ENCODE assay signal across 10 cellular contexts in the genomic region with DNA sequence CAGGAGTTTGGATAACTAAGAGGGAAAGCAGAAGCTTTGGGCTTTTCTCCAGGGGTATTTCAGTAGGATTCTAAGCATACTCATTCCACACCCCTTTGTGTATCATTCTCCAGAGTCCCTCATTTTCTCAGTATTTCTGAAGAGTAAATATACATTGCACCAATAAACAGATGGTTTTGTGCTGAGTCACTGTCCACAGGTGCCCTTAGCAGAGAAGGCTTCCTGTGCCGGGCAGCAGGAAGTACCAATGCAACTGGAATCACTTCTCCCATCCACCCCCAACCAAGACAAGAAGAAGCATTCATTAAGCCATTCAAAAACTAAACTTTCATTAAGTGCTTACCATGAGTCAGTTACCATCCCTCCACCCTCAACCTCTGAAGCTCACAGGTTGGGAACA. TPM values are rescaled to one million over a fixed set of nuclear protein-coding genes. Genes with fewer than 3 reads are reported as not detected.
DNase-seq lines count a peak whose midpoint lies in the region; ATAC-seq, FAIRE-seq and TF ChIP-seq lines count a peak whose summit lies in the region.
"Had no signal": no experiment of that assay in that cellular context is flagged by ENCODE, and none has a peak within 500 bp of the region (broad histone marks: within the 10 kb centered on the region; RNA-seq: fewer than 3 reads in every experiment).

No MANE protein-coding gene starts in this region.

- POLR2A ChIA-PET in SK-N-SH (lab: Yijun Ruan, JAX) (no interaction called here), endothelial cell of umbilical vein (lab: Charles Lee) (no interaction called here)
- POLR2A ChIA-PET in CD4-positive, alpha-beta memory T cell (lab: Charles Lee; ENCODE audit: partially characterized antibody) = no interaction called here

- H3K4me1 ChIP-seq in SK-N-SH (ENCODE audit: control insufficient read depth in 1 of 2, insufficient read depth in 2 of 2, low read depth in 1 of 2, low read length in 1 of 2) (peaks cover 6 to 8% of the 10 kb centered on the region in 2 experiments; a peak in 2 of 4 replicates), endothelial cell of umbilical vein (ENCODE audit: control insufficient read depth, extremely low read depth, insufficient read depth, low read length) (peaks cover 26% of the 10 kb centered on the region)
- H3K4me1 ChIP-seq in CD4-positive, alpha-beta memory T cell (ENCODE audit: insufficient read depth, low read length) = no peaks in the 10 kb centered on the region

- H4K20me1 ChIP-seq in SK-N-SH (ENCODE audit: insufficient read depth) (no peaks in the 10 kb centered on the region), endothelial cell of umbilical vein (replicated peaks; ENCODE audit: control insufficient read depth, extremely low read depth, insufficient read depth, low read length) (no peaks in the 10 kb centered on the region)

- no peak for DNase-seq in SK-N-SH
- DNase-seq in NCI-H748 (lab: John Stamatoyannopoulos, UW; ENCODE audit: unreplicated experiment) = peak; percentile 73
- DNase-seq in endothelial cell of umbilical vein (ENCODE audit: low read depth, low spot score) = peak; percentile 72
- no peak for DNase-seq in NCI-H82 (lab: John Stamatoyannopoulos, UW)
- DNase-seq in CD4-positive, alpha-beta memory T cell = no peak
- DNase-seq: activated CD4-positive, alpha-beta T cell treated with anti-CD3 and anti-CD28 coated beads for 4 hours; CD8-positive, alpha-beta T cell had no signal

- no peak overlapping the region for H3K27ac Mint-ChIP-seq in CD4-positive, alpha-beta memory T cell
- H3K27ac Mint-ChIP-seq: CD8-positive, alpha-beta T cell had no signal

- H3K9me3 ChIP-seq in SK-N-SH = no peaks in the 10 kb centered on the region
- H3K9me3 ChIP-seq in endothelial cell of umbilical vein (replicated peaks; ENCODE audit: control insufficient read depth, insufficient read depth, low read length) = no peaks in the 10 kb centered on the region
- H3K9me3 ChIP-seq in CD4-positive, alpha-beta memory T cell (ENCODE audit: control insufficient read depth in 1 of 2, low read length in 2 of 2) = no peaks in the 10 kb centered on the region

- TF ChIP-seq CTCF in SK-N-SH (IDR thresholded peaks at IDR 0.05) (no peak), endothelial cell of umbilical vein (IDR thresholded peaks at IDR 0.05; ENCODE audit: extremely low read depth in 1 of 2, insufficient read depth in 1 of 2, low read depth in 1 of 2, low read length in 2 of 2) (no peak)

- H3K27ac ChIP-seq in SK-N-SH (ENCODE audit: low read depth in 2 of 2, low read length in 1 of 2) (no peak overlapping the region), endothelial cell of umbilical vein (ENCODE audit: insufficient read depth, low read depth, low read length) (peak overlapping the region; percentile 53)
- no peak overlapping the region for H3K27ac ChIP-seq in CD4-positive, alpha-beta memory T cell (ENCODE audit: low read depth, low read length)

- no peaks in the 10 kb centered on the region for H3K9me2 ChIP-seq in SK-N-SH

- BruUV-seq in endothelial cell of umbilical vein (replicated peaks; lab: Mats Ljungman, UMichigan) = no TSS peak

- peaks cover 10% of the 10 kb centered on the region; the same call in 1 of the 2 replicates for H3K79me2 ChIP-seq in SK-N-SH (ENCODE audit: insufficient read depth)
- peaks cover 2% of the 10 kb centered on the region for H3K79me2 ChIP-seq in endothelial cell of umbilical vein (ENCODE audit: control insufficient read depth, insufficient read depth, low read length)

- CTCF ChIA-PET in SK-N-SH (lab: Yijun Ruan, JAX) (interaction anchor here (0.9 kb wide), 1 partner anchor 29 kb away, joined by 3 read pairs; no protein-coding TSS in a partner anchor), endothelial cell of umbilical vein (lab: Charles Lee) (no interaction called here)
- CTCF ChIA-PET in CD4-positive, alpha-beta memory T cell (lab: Charles Lee; ENCODE audit: partially characterized antibody) = no interaction called here

- H3F3A ChIP-seq in SK-N-SH (replicated peaks; ENCODE audit: insufficient read depth) = no peaks in the 10 kb centered on the region

- H3K27me3 ChIP-seq in SK-N-SH (ENCODE audit: insufficient read depth) = no peaks in the 10 kb centered on the region
- no peaks in the 10 kb centered on the region for H3K27me3 ChIP-seq in endothelial cell of umbilical vein (ENCODE audit: control insufficient read depth in 2 of 2, insufficient read depth in 2 of 2, low read length in 2 of 2)
- H3K27me3 ChIP-seq in CD4-positive, alpha-beta memory T cell (ENCODE audit: insufficient read depth, low read length) = peaks cover 5% of the 10 kb centered on the region

- no peak overlapping the region for H2AFZ ChIP-seq in SK-N-SH (ENCODE audit: low read depth)
- peak overlapping the region; percentile 52 for H2AFZ ChIP-seq in endothelial cell of umbilical vein (ENCODE audit: low read depth, low read length)

- H3K36me3 ChIP-seq in SK-N-SH (replicated peaks in 1 of 2; ENCODE audit: control insufficient read depth in 1 of 2, insufficient read depth in 2 of 2, low read length in 1 of 2) (no peaks in the 10 kb centered on the region), endothelial cell of umbilical vein (ENCODE audit: control insufficient read depth in 2 of 2, extremely low read depth in 1 of 2, insufficient read depth in 2 of 2, low read length in 2 of 2) (no peaks in the 10 kb centered on the region)
- no peaks in the 10 kb centered on the region for H3K36me3 ChIP-seq in CD4-positive, alpha-beta memory T cell (ENCODE audit: insufficient read depth, low read length)

- H3K9ac ChIP-seq in SK-N-SH (no peak overlapping the region), endothelial cell of umbilical vein (replicated peaks; ENCODE audit: extremely low read depth, insufficient read depth, low read length) (peak overlapping the region; percentile 30)

- no peak for TF ChIP-seq RAD21 in SK-N-SH (IDR thresholded peaks at IDR 0.05; ENCODE audit: low read length)

- no peak for TF ChIP-seq EP300 in SK-N-SH (IDR thresholded peaks at IDR 0.05; ENCODE audit: borderline replicate concordance in 1 of 2, low read depth in 1 of 2, low read length in 1 of 2)

- H3K4me3 ChIP-seq in SK-N-SH (ENCODE audit: low read depth in 2 of 2, low read length in 1 of 2) (no peak overlapping the region), endothelial cell of umbilical vein (replicated peaks in 1 of 3; ENCODE audit: insufficient read depth in 1 of 3, low read depth in 1 of 3, low read length in 3 of 3) (no peak overlapping the region)
- H3K4me3 ChIP-seq in CD4-positive, alpha-beta memory T cell (ENCODE audit: low read length in 2 of 2) = no peak overlapping the region

- peaks cover 5 to 8% (median 5%) of the 10 kb centered on the region in 4 donors for H3K4me1 Mint-ChIP-seq in CD4-positive, alpha-beta memory T cell

- no peaks in the 10 kb centered on the region for H3K9me3 Mint-ChIP-seq in CD4-positive, alpha-beta memory T cell
- H3K9me3 Mint-ChIP-seq: CD8-positive, alpha-beta T cell had no signal

- intact Hi-C loops in endothelial cell of umbilical vein (cut with micrococcal nuclease) = loop anchor here (1.0 to 2.0 kb wide), 3 partner anchors 29 to 197 kb away; a partner anchor contains a TSS
- intact Hi-C loops in CD4-positive, alpha-beta memory T cell (cut with micrococcal nuclease) = no loop called here

- H3K27me3 Mint-ChIP-seq in CD4-positive, alpha-beta memory T cell = peaks cover 21 to 41% of the 10 kb centered on the region in 2 donors

- no peak; the same call in 2 of the 3 replicates for ATAC-seq in SK-N-SH treated with all-trans-retinoic acid at 6 μM for 48 hours
- ATAC-seq in GM18861 (IDR thresholded peaks at IDR 0.05; ENCODE audit: unreplicated experiment) = no peak
- no peak for ATAC-seq in GM21723 (IDR thresholded peaks at IDR 0.05; ENCODE audit: unreplicated experiment)
- ATAC-seq: CD8-positive, alpha-beta T cell had no signal

- no peak for TF ChIP-seq POLR2A in endothelial cell of umbilical vein (IDR thresholded peaks at IDR 0.05; ENCODE audit: low read depth, low read length)

- dilution Hi-C loops in endothelial cell of umbilical vein (cut with MboI; ENCODE audit: extremely low pct_ligation_motif_present, low sequenced_read_pairs) = no loop called here

- WGBS in SK-N-SH (ENCODE audit: low lambda C conversion rate) = 25% methylated on average over 1 of the region's 1 CpG

- H3K4me3 Mint-ChIP-seq in CD4-positive, alpha-beta memory T cell = no peak overlapping the region
- H3K4me3 Mint-ChIP-seq: CD8-positive, alpha-beta T cell had no signal

- no peaks in the 10 kb centered on the region for H3K9me1 ChIP-seq in endothelial cell of umbilical vein (replicated peaks; ENCODE audit: control insufficient read depth, extremely low read depth, insufficient read depth, low read length)

- H3K36me3 Mint-ChIP-seq in CD4-positive, alpha-beta memory T cell = no peaks in the 10 kb centered on the region
- H3K36me3 Mint-ChIP-seq: CD8-positive, alpha-beta T cell had no signal

- H3K4me2 ChIP-seq in SK-N-SH (peak overlapping the region; percentile 38; the same call in 1 of the 2 replicates), endothelial cell of umbilical vein (ENCODE audit: insufficient read depth, low read length) (peak overlapping the region; percentile 65)

- FAIRE-seq in endothelial cell of umbilical vein (lab: Jason Lieb, UNC) = peak; percentile 83

RNA-seq across cellular contexts. Expression of a gene that starts 3.6 kb away (rescaled TPM):
- polyA plus RNA-seq in SK-N-SH (2012; rRNA removed) (6.6 and 7.1 TPM in 2 replicates), endothelial cell of umbilical vein (21.3 and 24.8 TPM in 2 replicates)
- 4.7 and 5.3 TPM in 2 replicates for polyA plus RNA-seq in SK-N-SH (2012; cell fraction: cytosol; rRNA removed)
- polyA plus RNA-seq in SK-N-SH (2012; cell fraction: nucleus; rRNA removed) = 5.2 and 5.7 TPM in 2 replicates
- total RNA-seq in endothelial cell of umbilical vein = 17.4 and 20.0 TPM in 2 replicates
- 12.6 and 13.7 TPM in 2 replicates for polyA plus RNA-seq in endothelial cell of umbilical vein (2011; cell fraction: cytosol; rRNA removed)
- 10.4 and 11.8 TPM in 2 replicates for polyA plus RNA-seq in endothelial cell of umbilical vein (2011; cell fraction: nucleus; rRNA removed)
- 7.9 and 10.5 TPM in 2 replicates for polyA plus RNA-seq in endothelial cell of umbilical vein (2012)
- polyA minus RNA-seq in endothelial cell of umbilical vein = 15.4 and 22.0 TPM in 2 replicates
- polyA minus RNA-seq in endothelial cell of umbilical vein (2011; cell fraction: cytosol; rRNA and poly(A)+ RNA removed) = 0.61 TPM
- 12.7 and 17.9 TPM in 2 replicates for polyA minus RNA-seq in endothelial cell of umbilical vein (2011; cell fraction: nucleus; rRNA and poly(A)+ RNA removed)
- total RNA-seq in CD4-positive, alpha-beta memory T cell = not detected
- not detected for polyA plus RNA-seq in CD4-positive, alpha-beta memory T cell
- total RNA-seq: CD8-positive, alpha-beta T cell had no signal

RNA-seq across cellular contexts. Expression of a gene that starts 54.5 kb away (rescaled TPM):
- polyA plus RNA-seq in SK-N-SH (2012; rRNA removed) = 0.65 and 0.67 TPM in 2 replicates
- 0.22 and 0.54 TPM in 2 replicates for polyA plus RNA-seq in SK-N-SH (2012; cell fraction: cytosol; rRNA removed)
- polyA plus RNA-seq in SK-N-SH (2012; cell fraction: nucleus; rRNA removed) = 0.40 and 0.51 TPM in 2 replicates
- total RNA-seq in endothelial cell of umbilical vein = 0.53 TPM in 1 of 2 replicates, not detected in the other
- polyA plus RNA-seq in endothelial cell of umbilical vein = 0.46 and 0.52 TPM in 2 replicates
- polyA plus RNA-seq in endothelial cell of umbilical vein (2011; cell fraction: cytosol; rRNA removed) = 0.21 and 0.31 TPM in 2 replicates
- 0.11 and 0.13 TPM in 2 replicates for polyA plus RNA-seq in endothelial cell of umbilical vein (2011; cell fraction: nucleus; rRNA removed)
- polyA plus RNA-seq in endothelial cell of umbilical vein (2012) = 0.11 and 0.24 TPM in 2 replicates
- not detected in 2 replicates for polyA minus RNA-seq in endothelial cell of umbilical vein
- polyA minus RNA-seq in endothelial cell of umbilical vein (2011; cell fraction: cytosol; rRNA and poly(A)+ RNA removed) = not detected
- 0.14 TPM in 1 of 2 replicates, not detected in the other for polyA minus RNA-seq in endothelial cell of umbilical vein (2011; cell fraction: nucleus; rRNA and poly(A)+ RNA removed)
- not detected for total RNA-seq in CD4-positive, alpha-beta memory T cell
- polyA plus RNA-seq in CD4-positive, alpha-beta memory T cell = not detected
- total RNA-seq: CD8-positive, alpha-beta T cell had no signal

Comparison
In these comparisons a context has a peak if more than half of its experiments do, and no peak if none do; other contexts are left out.
1. DNase-seq: peak in NCI-H748 (single experiment) and endothelial cell of umbilical vein (single experiment); none in SK-N-SH (single experiment), NCI-H82 (single experiment) and CD4-positive, alpha-beta memory T cell (0 of 5).